ENCODE assay signal across 1 cellular context in the genomic region with DNA sequence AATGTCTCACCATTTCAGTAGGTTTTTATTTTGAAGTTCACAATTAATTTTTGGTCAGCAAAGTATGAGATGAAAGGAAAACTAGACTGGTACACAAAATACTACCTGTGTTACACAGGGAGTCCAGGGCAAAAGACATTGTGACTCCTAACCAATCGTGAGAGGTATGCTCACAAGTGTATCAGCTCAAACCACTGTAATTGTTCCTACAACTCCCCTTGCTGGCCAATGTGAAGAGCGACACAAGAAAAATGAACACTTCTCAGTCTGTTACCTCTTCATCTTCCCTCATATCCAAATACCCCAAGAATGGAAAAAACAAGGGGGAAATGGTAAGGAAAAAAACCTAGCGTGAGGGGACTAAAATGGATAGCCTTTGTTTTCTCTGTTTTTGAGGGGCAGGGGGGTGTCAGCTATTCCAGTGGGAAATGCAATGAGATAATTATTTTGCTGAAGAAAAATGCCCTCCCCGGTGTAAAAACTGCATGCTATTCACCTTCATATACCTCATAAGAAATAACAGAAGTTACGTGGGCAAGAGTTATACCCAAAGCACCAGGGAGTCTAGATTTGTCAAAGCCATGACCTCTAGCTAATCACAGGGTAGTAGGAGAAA.
TF ChIP-seq lines count a peak whose summit lies in the region.

No MANE protein-coding gene starts in this region.

TF ChIP-seq in HepG2, 621 proteins besides CTCF, POLR2A, EP300 and RAD21 (continued from another document):
- no peak for TF ChIP-seq ZFYVE20 (CRISPR knock-in tag; IDR thresholded peaks at IDR 0.05; ENCODE audit: borderline replicate concordance, low read depth)
- TF ChIP-seq EZH2 (conservative IDR thresholded peaks at IDR 0.05; ENCODE audit: low read depth, low read length), result no peak
- no peak for TF ChIP-seq GZF1 (CRISPR knock-in tag; IDR thresholded peaks at IDR 0.05)
- TF ChIP-seq, protein P1, sequence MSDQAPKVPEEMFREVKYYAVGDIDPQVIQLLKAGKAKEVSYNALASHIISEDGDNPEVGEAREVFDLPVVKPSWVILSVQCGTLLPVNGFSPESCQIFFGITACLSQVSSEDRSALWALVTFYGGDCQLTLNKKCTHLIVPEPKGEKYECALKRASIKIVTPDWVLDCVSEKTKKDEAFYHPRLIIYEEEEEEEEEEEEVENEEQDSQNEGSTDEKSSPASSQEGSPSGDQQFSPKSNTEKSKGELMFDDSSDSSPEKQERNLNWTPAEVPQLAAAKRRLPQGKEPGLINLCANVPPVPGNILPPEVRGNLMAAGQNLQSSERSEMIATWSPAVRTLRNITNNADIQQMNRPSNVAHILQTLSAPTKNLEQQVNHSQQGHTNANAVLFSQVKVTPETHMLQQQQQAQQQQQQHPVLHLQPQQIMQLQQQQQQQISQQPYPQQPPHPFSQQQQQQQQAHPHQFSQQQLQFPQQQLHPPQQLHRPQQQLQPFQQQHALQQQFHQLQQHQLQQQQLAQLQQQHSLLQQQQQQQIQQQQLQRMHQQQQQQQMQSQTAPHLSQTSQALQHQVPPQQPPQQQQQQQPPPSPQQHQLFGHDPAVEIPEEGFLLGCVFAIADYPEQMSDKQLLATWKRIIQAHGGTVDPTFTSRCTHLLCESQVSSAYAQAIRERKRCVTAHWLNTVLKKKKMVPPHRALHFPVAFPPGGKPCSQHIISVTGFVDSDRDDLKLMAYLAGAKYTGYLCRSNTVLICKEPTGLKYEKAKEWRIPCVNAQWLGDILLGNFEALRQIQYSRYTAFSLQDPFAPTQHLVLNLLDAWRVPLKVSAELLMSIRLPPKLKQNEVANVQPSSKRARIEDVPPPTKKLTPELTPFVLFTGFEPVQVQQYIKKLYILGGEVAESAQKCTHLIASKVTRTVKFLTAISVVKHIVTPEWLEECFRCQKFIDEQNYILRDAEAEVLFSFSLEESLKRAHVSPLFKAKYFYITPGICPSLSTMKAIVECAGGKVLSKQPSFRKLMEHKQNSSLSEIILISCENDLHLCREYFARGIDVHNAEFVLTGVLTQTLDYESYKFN (CRISPR knock-in tag; conservative IDR thresholded peaks at IDR 0.05), result no peak
- no peak for TF ChIP-seq MAF1 (CRISPR knock-in tag; IDR thresholded peaks at IDR 0.05; ENCODE audit: borderline replicate concordance)
- TF ChIP-seq CENPX (CRISPR knock-in tag; IDR thresholded peaks at IDR 0.05), result no peak
- no peak for TF ChIP-seq MYC (CRISPR knock-in tag; IDR thresholded peaks at IDR 0.05; ENCODE audit: borderline replicate concordance)
- no peak for TF ChIP-seq SP140L (CRISPR knock-in tag; IDR thresholded peaks at IDR 0.05; ENCODE audit: borderline replicate concordance)
- TF ChIP-seq, protein P2, sequence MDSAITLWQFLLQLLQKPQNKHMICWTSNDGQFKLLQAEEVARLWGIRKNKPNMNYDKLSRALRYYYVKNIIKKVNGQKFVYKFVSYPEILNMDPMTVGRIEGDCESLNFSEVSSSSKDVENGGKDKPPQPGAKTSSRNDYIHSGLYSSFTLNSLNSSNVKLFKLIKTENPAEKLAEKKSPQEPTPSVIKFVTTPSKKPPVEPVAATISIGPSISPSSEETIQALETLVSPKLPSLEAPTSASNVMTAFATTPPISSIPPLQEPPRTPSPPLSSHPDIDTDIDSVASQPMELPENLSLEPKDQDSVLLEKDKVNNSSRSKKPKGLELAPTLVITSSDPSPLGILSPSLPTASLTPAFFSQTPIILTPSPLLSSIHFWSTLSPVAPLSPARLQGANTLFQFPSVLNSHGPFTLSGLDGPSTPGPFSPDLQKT (CRISPR knock-in tag; IDR thresholded peaks at IDR 0.05; ENCODE audit: borderline replicate concordance), result no peak
- TF ChIP-seq IRF2 (CRISPR knock-in tag; IDR thresholded peaks at IDR 0.05), result peak; percentile 25; the same call in 1 of the 2 replicates
- no peak for TF ChIP-seq NFKB2 (CRISPR knock-in tag; IDR thresholded peaks at IDR 0.05; ENCODE audit: borderline replicate concordance)
- no peak for TF ChIP-seq ZNF296 (CRISPR knock-in tag; conservative IDR thresholded peaks at IDR 0.05)
- TF ChIP-seq HHEX (CRISPR knock-in tag; IDR thresholded peaks at IDR 0.05), result no peak
- no peak for TF ChIP-seq SRSF1 (optimal IDR thresholded peaks at IDR 0.05; ENCODE audit: low read depth, low read length)
- peak; percentile 78 for TF ChIP-seq SMC3 (IDR thresholded peaks at IDR 0.05; ENCODE audit: low read length)
- TF ChIP-seq ZNF577 (CRISPR knock-in tag; IDR thresholded peaks at IDR 0.05; ENCODE audit: borderline replicate concordance, low read depth), result no peak
- peak; percentile 92 for TF ChIP-seq STAG1 (CRISPR knock-in tag; IDR thresholded peaks at IDR 0.05)
- TF ChIP-seq ZNF883 (CRISPR knock-in tag; IDR thresholded peaks at IDR 0.05; ENCODE audit: not compliant biosample characterization), result no peak
- TF ChIP-seq, protein P3, sequence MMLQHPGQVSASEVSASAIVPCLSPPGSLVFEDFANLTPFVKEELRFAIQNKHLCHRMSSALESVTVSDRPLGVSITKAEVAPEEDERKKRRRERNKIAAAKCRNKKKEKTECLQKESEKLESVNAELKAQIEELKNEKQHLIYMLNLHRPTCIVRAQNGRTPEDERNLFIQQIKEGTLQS (CRISPR knock-in tag; IDR thresholded peaks at IDR 0.05), result no peak
